ENCODE assay signal across 8 cellular contexts in the genomic region with DNA sequence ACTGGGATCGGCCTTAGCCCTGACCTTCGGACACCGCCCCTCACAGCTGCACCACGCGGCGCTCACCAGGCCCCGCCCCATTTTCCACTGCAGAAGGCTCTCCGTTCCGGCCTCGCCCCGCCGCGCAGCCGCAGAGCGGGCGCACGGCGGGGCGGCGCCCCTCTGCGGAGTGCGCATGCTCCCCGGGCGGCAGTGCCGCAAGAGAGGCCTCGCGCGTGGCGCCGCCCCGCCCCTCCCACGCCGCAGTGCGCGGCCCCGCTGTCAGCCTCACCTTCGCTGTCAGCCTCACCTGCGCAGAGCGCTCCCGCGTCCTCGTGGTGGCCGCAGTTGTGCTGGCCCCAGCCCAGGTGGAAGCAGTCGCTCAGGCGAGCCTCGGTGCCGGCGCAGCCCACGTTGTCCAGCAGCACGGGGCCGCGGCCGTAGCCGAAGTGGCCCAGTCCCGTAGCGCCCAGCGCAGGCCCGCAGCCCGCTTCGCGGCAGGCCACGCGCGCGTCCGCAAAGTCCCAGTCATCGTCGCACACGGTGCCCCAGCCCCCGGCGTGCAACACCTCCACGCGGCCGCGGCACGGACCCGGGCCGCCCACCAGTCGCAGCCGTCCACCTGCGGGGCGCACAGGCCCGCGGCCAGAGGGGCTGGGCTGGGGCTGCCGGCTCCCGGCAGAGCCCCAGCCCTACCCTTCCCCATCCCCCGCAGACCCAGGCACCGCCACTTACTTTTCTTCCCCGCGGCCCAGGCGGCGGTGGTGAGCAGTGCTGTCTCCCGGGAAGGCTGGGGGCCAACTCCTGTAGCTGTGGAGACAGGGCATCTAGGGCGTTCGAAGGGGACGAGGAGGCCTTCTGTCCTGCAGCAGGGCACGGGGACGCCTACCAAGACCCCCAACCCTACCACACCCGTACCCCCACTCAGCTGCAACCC.
DNase-seq lines count a peak whose midpoint lies in the region; ATAC-seq and TF ChIP-seq lines count a peak whose summit lies in the region.

No MANE protein-coding gene starts in this region.

- in situ Hi-C loops in GM18951 (cut with MboI; ENCODE audit: low sequenced_read_pairs, unreplicated experiment), result no loop called here

- TF ChIP-seq POLR2A in GM18951 (IDR thresholded peaks at IDR 0.05; ENCODE audit: extremely low read depth, insufficient read depth, insufficient read length), result peak; percentile 84

- ATAC-seq in HG03159 (IDR thresholded peaks at IDR 0.05; ENCODE audit: unreplicated experiment), result peak; percentile 80

- peak; percentile 54 for DNase-seq in AG09319 (ENCODE audit: extremely low read depth, low read depth)
- DNase-seq in NCI-H2227 treated with DMSO at 0.1 percent for 48 hours (lab: John Stamatoyannopoulos, UW), result peak; percentile 94
- peak; percentile 78 for DNase-seq in activated CD4-positive, CD25-positive, alpha-beta regulatory T cell treated with anti-CD3 and anti-CD28 coated beads, Interleukin-2, amount 50 U/mL, for 16 hours (ENCODE audit: low read depth, low spot score)
- DNase-seq in cerebellar cortex (ENCODE audit: low spot score), result peak; percentile 86
- peak; percentile 88 for DNase-seq in kidney glomerular epithelial cell (lab: John Stamatoyannopoulos, UW)
- DNase-seq in stimulated activated CD4-positive, alpha-beta T cell treated with anti-CD3 and anti-CD28 coated beads, Interleukin-15, amount 100 ng/mL, for 48 hours (ENCODE audit: low read depth in 2 of 2), result peak; percentile 75 to 90

- TF ChIP-seq CTCF in AG09319 (IDR thresholded peaks at IDR 0.05; ENCODE audit: low read depth, low read length), result no peak

Comparison
In these comparisons a context has a peak if more than half of its experiments do, and no peak if none do; other contexts are left out.
1. Peak in every context shown above with its lines: DNase-seq and ATAC-seq.